Comparison of ENCODE assay signal across 8 cellular contexts in genomic region chr19:344625-345319, GRCh38. TPM values are rescaled to one million over a fixed set of nuclear protein-coding genes. Genes with fewer than 3 reads are reported as not detected.
A peak's percentile ranks its signal among the peaks of the same experiment; 100 is the strongest.
DNase-seq lines count a peak whose midpoint lies in the region; ATAC-seq and TF ChIP-seq lines count a peak whose summit lies in the region.

A gene with protein sequence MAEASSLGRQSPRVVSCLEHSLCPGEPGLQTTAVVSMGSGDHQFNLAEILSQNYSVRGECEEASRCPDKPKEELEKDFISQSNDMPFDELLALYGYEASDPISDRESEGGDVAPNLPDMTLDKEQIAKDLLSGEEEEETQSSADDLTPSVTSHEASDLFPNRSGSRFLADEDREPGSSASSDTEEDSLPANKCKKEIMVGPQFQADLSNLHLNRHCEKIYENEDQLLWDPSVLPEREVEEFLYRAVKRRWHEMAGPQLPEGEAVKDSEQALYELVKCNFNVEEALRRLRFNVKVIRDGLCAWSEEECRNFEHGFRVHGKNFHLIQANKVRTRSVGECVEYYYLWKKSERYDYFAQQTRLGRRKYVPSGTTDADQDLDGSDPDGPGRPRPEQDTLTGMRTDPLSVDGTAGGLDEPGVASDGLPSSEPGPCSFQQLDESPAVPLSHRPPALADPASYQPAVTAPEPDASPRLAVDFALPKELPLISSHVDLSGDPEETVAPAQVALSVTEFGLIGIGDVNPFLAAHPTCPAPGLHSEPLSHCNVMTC (minus strand): TSS chr19:344796. CDS start chr19:344782, 14 bp downstream.

- H3K27ac Mint-ChIP-seq in type B pancreatic cell: peak within 1 kb of the TSS; percentile 78

- peak; percentile 4 for DNase-seq in DMS153 (lab: John Stamatoyannopoulos, UW)
- peak; percentile 78 for DNase-seq in MG63
- DNase-seq in T-helper 1 cell: peak; percentile 76 to 85 (median 83)
- peak; percentile 82 to 90 for DNase-seq in heart right ventricle
- peak; percentile 94 for DNase-seq in posterior vena cava (ENCODE audit: low spot score)
- DNase-seq in type B pancreatic cell (ENCODE audit: extremely low spot score, unreplicated experiment): peak; percentile 96

- peaks cover 34% of the 10 kb centered on the region for H3K4me1 Mint-ChIP-seq in type B pancreatic cell (ENCODE audit: unreplicated experiment)

- H3K27ac ChIP-seq in adipose tissue (ENCODE audit: low read depth, low read length) (no peak within 1 kb of the TSS), heart right ventricle (peak within 1 kb of the TSS; percentile 51 to 93 (median 86))

- H3K27me3 ChIP-seq in MG63 (no peaks in the 10 kb centered on the region), heart right ventricle (peaks cover 0 to 8% (median 0%) of the 10 kb centered on the region in 7 donors)

- H3K4me3 ChIP-seq in MG63: peak within 1 kb of the TSS; percentile 60
- peak within 1 kb of the TSS; percentile 78 to 94 (median 87) for H3K4me3 ChIP-seq in heart right ventricle

- H3K4me1 ChIP-seq in heart right ventricle: peaks cover 0 to 48% (median 30%) of the 10 kb centered on the region in 9 donors

- 7 to 19% (median 8%) methylated on average over 22 to 77 of the region's 77 CpGs for WGBS in adipose tissue, 3 donors
- WGBS in heart right ventricle, 2 donors: 6% methylated on average over 59 to 77 of the region's 77 CpGs

- peaks cover 6% of the 10 kb centered on the region for H3K27me3 Mint-ChIP-seq in type B pancreatic cell

- H3K9me3 ChIP-seq in MG63 (no peaks in the 10 kb centered on the region), heart right ventricle (no peaks in the 10 kb centered on the region)

- H3K4me3 Mint-ChIP-seq in type B pancreatic cell: peak within 1 kb of the TSS; percentile 89

- intact Hi-C loops in heart right ventricle (cut with DNase I) (loop anchor here in 1 of 10 donors (5.0 kb wide), 1 partner anchor 37 kb away; no protein-coding TSS in a partner anchor), posterior vena cava (cut with DNase I) (no loop called here)

- H3K9me3 Mint-ChIP-seq in type B pancreatic cell: peaks cover 3% of the 10 kb centered on the region

- peaks cover 22% of the 10 kb centered on the region for H3K36me3 Mint-ChIP-seq in type B pancreatic cell

- ATAC-seq in GM21786 (IDR thresholded peaks at IDR 0.05; ENCODE audit: unreplicated experiment) (peak; percentile 69), heart right ventricle (peak; percentile 95 to 97 (median 96))

- TF ChIP-seq CTCF in heart right ventricle (IDR thresholded peaks at IDR 0.05) (no peak), type B pancreatic cell (conservative IDR thresholded peaks at IDR 0.05) (no peak)

- peaks cover 12% of the 10 kb centered on the region for H3K36me3 ChIP-seq in MG63
- H3K36me3 ChIP-seq in heart right ventricle: peaks cover 0 to 9% (median 0%) of the 10 kb centered on the region in 9 donors

RNA-seq across cellular contexts. Expression of the gene that starts here (rescaled TPM):
- 3.5 and 3.6 TPM in 2 replicates for total RNA-seq in MG63 (2014; rRNA removed; shearing (Covaris generic); ENCODE audit: low replicate concordance)
- polyA plus RNA-seq in adipose tissue (10 to 100 TPM in 2 of 3 donors, 1 to 10 TPM in 1; 7.8 to 26.9 (median 22.3) TPM), heart right ventricle (10 to 100 TPM; 25.1 to 30.4 TPM)
- total RNA-seq in heart right ventricle (10 to 100 TPM; 11.1 to 34.6 (median 16.3) TPM), posterior vena cava (10 to 100 TPM; 18.8 to 25.3 TPM), type B pancreatic cell (ENCODE audit: low replicate concordance) (42.3 and 43.3 TPM in 2 replicates)

Comparison
In these comparisons a context has a peak if more than half of its experiments do, and no peak if none do; other contexts are left out.
1. DNase-seq: peak in every context shown above with its lines; median percentile 96 in type B pancreatic cell; 94 in posterior vena cava; 86 in heart right ventricle; 83 in T-helper 1 cell; 78 in MG63; 4 in DMS153.